1 cellular context compared by ENCODE assay signal in genomic region chr2:234702731-234703225, GRCh38.
A peak's percentile ranks its signal among the peaks of the same experiment; 100 is the strongest.
TF ChIP-seq lines count a peak whose summit lies in the region.

No MANE protein-coding gene starts in this region.

TF ChIP-seq in HepG2, 621 proteins besides CTCF, POLR2A, EP300 and RAD21 (continued from another document):
- TF ChIP-seq, protein P1, sequence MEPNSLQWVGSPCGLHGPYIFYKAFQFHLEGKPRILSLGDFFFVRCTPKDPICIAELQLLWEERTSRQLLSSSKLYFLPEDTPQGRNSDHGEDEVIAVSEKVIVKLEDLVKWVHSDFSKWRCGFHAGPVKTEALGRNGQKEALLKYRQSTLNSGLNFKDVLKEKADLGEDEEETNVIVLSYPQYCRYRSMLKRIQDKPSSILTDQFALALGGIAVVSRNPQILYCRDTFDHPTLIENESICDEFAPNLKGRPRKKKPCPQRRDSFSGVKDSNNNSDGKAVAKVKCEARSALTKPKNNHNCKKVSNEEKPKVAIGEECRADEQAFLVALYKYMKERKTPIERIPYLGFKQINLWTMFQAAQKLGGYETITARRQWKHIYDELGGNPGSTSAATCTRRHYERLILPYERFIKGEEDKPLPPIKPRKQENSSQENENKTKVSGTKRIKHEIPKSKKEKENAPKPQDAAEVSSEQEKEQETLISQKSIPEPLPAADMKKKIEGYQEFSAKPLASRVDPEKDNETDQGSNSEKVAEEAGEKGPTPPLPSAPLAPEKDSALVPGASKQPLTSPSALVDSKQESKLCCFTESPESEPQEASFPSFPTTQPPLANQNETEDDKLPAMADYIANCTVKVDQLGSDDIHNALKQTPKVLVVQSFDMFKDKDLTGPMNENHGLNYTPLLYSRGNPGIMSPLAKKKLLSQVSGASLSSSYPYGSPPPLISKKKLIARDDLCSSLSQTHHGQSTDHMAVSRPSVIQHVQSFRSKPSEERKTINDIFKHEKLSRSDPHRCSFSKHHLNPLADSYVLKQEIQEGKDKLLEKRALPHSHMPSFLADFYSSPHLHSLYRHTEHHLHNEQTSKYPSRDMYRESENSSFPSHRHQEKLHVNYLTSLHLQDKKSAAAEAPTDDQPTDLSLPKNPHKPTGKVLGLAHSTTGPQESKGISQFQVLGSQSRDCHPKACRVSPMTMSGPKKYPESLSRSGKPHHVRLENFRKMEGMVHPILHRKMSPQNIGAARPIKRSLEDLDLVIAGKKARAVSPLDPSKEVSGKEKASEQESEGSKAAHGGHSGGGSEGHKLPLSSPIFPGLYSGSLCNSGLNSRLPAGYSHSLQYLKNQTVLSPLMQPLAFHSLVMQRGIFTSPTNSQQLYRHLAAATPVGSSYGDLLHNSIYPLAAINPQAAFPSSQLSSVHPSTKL (CRISPR knock-in tag; IDR thresholded peaks at IDR 0.05): peak; percentile 47; the same call in 1 of the 2 replicates
- TF ChIP-seq HOXA7 (CRISPR knock-in tag; IDR thresholded peaks at IDR 0.05) (no peak), SALL1 (CRISPR knock-in tag; IDR thresholded peaks at IDR 0.05) (peak; percentile 30), HDAC1 (CRISPR knock-in tag; IDR thresholded peaks at IDR 0.05) (0 out of 2 replicates have a peak, but pooled peaks have one; percentile 25), GLI4 (CRISPR knock-in tag; IDR thresholded peaks at IDR 0.05; ENCODE audit: borderline replicate concordance) (no peak), SOX6 (IDR thresholded peaks at IDR 0.05) (no peak), SOX6 (CRISPR knock-in tag; IDR thresholded peaks at IDR 0.05) (0 out of 2 replicates have a peak, but pooled peaks have one; percentile 17), SMYD3 (CRISPR knock-in tag; IDR thresholded peaks at IDR 0.05) (no peak)
- TF ChIP-seq, protein P2, sequence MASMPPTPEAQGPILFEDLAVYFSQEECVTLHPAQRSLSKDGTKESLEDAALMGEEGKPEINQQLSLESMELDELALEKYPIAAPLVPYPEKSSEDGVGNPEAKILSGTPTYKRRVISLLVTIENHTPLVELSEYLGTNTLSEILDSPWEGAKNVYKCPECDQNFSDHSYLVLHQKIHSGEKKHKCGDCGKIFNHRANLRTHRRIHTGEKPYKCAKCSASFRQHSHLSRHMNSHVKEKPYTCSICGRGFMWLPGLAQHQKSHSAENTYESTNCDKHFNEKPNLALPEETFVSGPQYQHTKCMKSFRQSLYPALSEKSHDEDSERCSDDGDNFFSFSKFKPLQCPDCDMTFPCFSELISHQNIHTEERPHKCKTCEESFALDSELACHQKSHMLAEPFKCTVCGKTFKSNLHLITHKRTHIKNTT (CRISPR knock-in tag; IDR thresholded peaks at IDR 0.05): no peak
